In genomic region chr11:49526240-49526829, GRCh38 we compare ENCODE assay signal across 7 cellular contexts.
DNase-seq lines count a peak whose midpoint lies in the region; ATAC-seq, FAIRE-seq and TF ChIP-seq lines count a peak whose summit lies in the region.
"Not testable (repeated sequence)": the region's sequence is repeated elsewhere in the genome, so short reads cannot be mapped to it uniquely, and the experiment has no call there.

No MANE protein-coding gene starts in this region.

- H3K9me3 Mint-ChIP-seq in activated naive CD4-positive, alpha-beta T cell treated with anti-CD3 and anti-CD28 coated beads, Interleukin-2, amount 50 U/mL, for 72 hours; naive thymus-derived CD4-positive, alpha-beta T cell: not testable (repeated sequence)

- intact Hi-C loops in naive thymus-derived CD4-positive, alpha-beta T cell (cut with micrococcal nuclease) = loop anchor here (5.0 kb wide), 1 partner anchor 1354 kb away; no protein-coding TSS in a partner anchor

- H3K4me3 Mint-ChIP-seq in naive thymus-derived CD4-positive, alpha-beta T cell = not testable (repeated sequence)

- FAIRE-seq in frontal cortex (lab: Jason Lieb, UNC) = peak; percentile 21

- H3K27ac ChIP-seq in naive thymus-derived CD4-positive, alpha-beta T cell (ENCODE audit: low read depth, low read length) = not testable (repeated sequence)

- ATAC-seq in GM21529 (IDR thresholded peaks at IDR 0.05; ENCODE audit: unreplicated experiment) (peak; percentile 95), HG03354 (IDR thresholded peaks at IDR 0.05; ENCODE audit: poor library complexity, severe bottlenecking, unreplicated experiment) (peak; percentile 98)
- peak; percentile 34 to 59 for ATAC-seq in activated naive CD4-positive, alpha-beta T cell treated with anti-CD3 and anti-CD28 coated beads, Interleukin-2, amount 50 U/mL, for 72 hours
- ATAC-seq in naive thymus-derived CD4-positive, alpha-beta T cell = peak; percentile 61

- DNase-seq in GM10266 (ENCODE audit: extremely low spot score) (peak; percentile 1), NCI-H82 treated with DMSO at 0.1 percent for 48 hours (lab: John Stamatoyannopoulos, UW; ENCODE audit: unreplicated experiment) (peak; percentile 6)
- not testable (repeated sequence) for DNase-seq in activated naive CD4-positive, alpha-beta T cell treated with anti-CD3 and anti-CD28 coated beads, Interleukin-2, amount 50 U/mL, for 72 hours (ENCODE audit: low spot score in 2 of 2); frontal cortex (ENCODE audit: low spot score in 2 of 2); naive thymus-derived CD4-positive, alpha-beta T cell

- H3K36me3 Mint-ChIP-seq in activated naive CD4-positive, alpha-beta T cell treated with anti-CD3 and anti-CD28 coated beads, Interleukin-2, amount 50 U/mL, for 72 hours; naive thymus-derived CD4-positive, alpha-beta T cell: not testable (repeated sequence)

- not testable (repeated sequence) for H3K4me1 ChIP-seq in naive thymus-derived CD4-positive, alpha-beta T cell (ENCODE audit: control insufficient read depth in 2 of 2, insufficient read depth in 2 of 2, low read length in 2 of 2)

- H3K27me3 ChIP-seq in naive thymus-derived CD4-positive, alpha-beta T cell (ENCODE audit: control insufficient read depth in 2 of 2, insufficient read depth in 2 of 2, low read length in 2 of 2) = not testable (repeated sequence)

- not testable (repeated sequence) for H3K9me3 ChIP-seq in naive thymus-derived CD4-positive, alpha-beta T cell (ENCODE audit: control insufficient read depth in 2 of 3, low read length in 3 of 3)

- CTCF ChIA-PET in naive thymus-derived CD4-positive, alpha-beta T cell (lab: Charles Lee) = not testable (repeated sequence)

- H3K27ac Mint-ChIP-seq in activated naive CD4-positive, alpha-beta T cell treated with anti-CD3 and anti-CD28 coated beads, Interleukin-2, amount 50 U/mL, for 72 hours; naive thymus-derived CD4-positive, alpha-beta T cell: not testable (repeated sequence)

- not testable (repeated sequence) for H3K36me3 ChIP-seq in naive thymus-derived CD4-positive, alpha-beta T cell (ENCODE audit: control insufficient read depth in 2 of 3, insufficient read depth in 3 of 3, low read length in 3 of 3)

- H3K4me3 ChIP-seq in naive thymus-derived CD4-positive, alpha-beta T cell (ENCODE audit: low read length) = not testable (repeated sequence)

- peak; percentile 61 for TF ChIP-seq CTCF in GM10266 (IDR thresholded peaks at IDR 0.05; ENCODE audit: control insufficient read depth, insufficient read depth, low read depth, missing control alignments)

- H3K4me1 Mint-ChIP-seq in naive thymus-derived CD4-positive, alpha-beta T cell = not testable (repeated sequence)

- POLR2A ChIA-PET in naive thymus-derived CD4-positive, alpha-beta T cell (lab: Charles Lee) = not testable (repeated sequence)

- H3K27me3 Mint-ChIP-seq in naive thymus-derived CD4-positive, alpha-beta T cell = not testable (repeated sequence)

Comparison
In these comparisons a context has a peak if more than half of its experiments do, and no peak if none do; other contexts are left out.
1. ATAC-seq: peak in every context shown above with its lines; median percentile 98 in HG03354; 95 in GM21529; 61 in naive thymus-derived CD4-positive, alpha-beta T cell; 46 in activated naive CD4-positive, alpha-beta T cell treated with anti-CD3 and anti-CD28 coated beads, Interleukin-2, amount 50 U/mL, for 72 hours.